In genomic region chr19:40143612-40144011, GRCh38 we compare ENCODE assay signal across 1 cellular context.
TF ChIP-seq lines count a peak whose summit lies in the region.

No MANE protein-coding gene starts in this region.

TF ChIP-seq in GM12878, 131 proteins besides CTCF, POLR2A, EP300 and RAD21 (continued from another document):
- peak; percentile 55; the same call in 1 of the 2 replicates for TF ChIP-seq ATF2 (IDR thresholded peaks at IDR 0.05; ENCODE audit: low read length)
- no peak for TF ChIP-seq NFXL1 (IDR thresholded peaks at IDR 0.05; ENCODE audit: borderline replicate concordance)
- TF ChIP-seq CBFB (IDR thresholded peaks at IDR 0.05; ENCODE audit: low read depth): no peak
- peak; percentile 49; the same call in 1 of the 2 replicates for TF ChIP-seq EED (IDR thresholded peaks at IDR 0.05; ENCODE audit: low read depth)
- TF ChIP-seq TCF3 (IDR thresholded peaks at IDR 0.05; ENCODE audit: borderline replicate concordance, insufficient read depth, low read depth, low read length): peak; percentile 74; the same call in 1 of the 2 replicates
- peak; percentile 74; the same call in 1 of the 2 replicates for TF ChIP-seq TBL1XR1 (IDR thresholded peaks at IDR 0.05; ENCODE audit: low read depth, low read length)
- TF ChIP-seq ZBTB33 (IDR thresholded peaks at IDR 0.05): no peak
- no peak for TF ChIP-seq BMI1 (IDR thresholded peaks at IDR 0.05; ENCODE audit: borderline replicate concordance)
- TF ChIP-seq CREM (IDR thresholded peaks at IDR 0.05; ENCODE audit: low read depth): no peak
- TF ChIP-seq NFYA (IDR thresholded peaks at IDR 0.05; ENCODE audit: borderline replicate concordance, low read depth, low read length): no peak
- no peak for TF ChIP-seq SKIL (IDR thresholded peaks at IDR 0.05; ENCODE audit: low read depth, poor library complexity, severe bottlenecking)
- TF ChIP-seq PBX3 (IDR thresholded peaks at IDR 0.05; ENCODE audit: insufficient replicate concordance, low read depth, low read length): no peak
- no peak for TF ChIP-seq BCL3 (IDR thresholded peaks at IDR 0.05; ENCODE audit: borderline replicate concordance, insufficient read depth, low read depth, low read length, poor library complexity, severe bottlenecking)
- TF ChIP-seq CUX1 (IDR thresholded peaks at IDR 0.05; ENCODE audit: insufficient replicate concordance, low read depth, low read length): no peak
- TF ChIP-seq IRF4 (IDR thresholded peaks at IDR 0.05; ENCODE audit: low read depth, low read length): no peak
- no peak for TF ChIP-seq SMARCA5 (IDR thresholded peaks at IDR 0.05)
- no peak for TF ChIP-seq JUND (IDR thresholded peaks at IDR 0.05; ENCODE audit: low read depth, low read length)
- TF ChIP-seq ATF3 (IDR thresholded peaks at IDR 0.05; ENCODE audit: borderline replicate concordance, extremely low read depth, low read depth, low read length): 0 out of 2 replicates have a peak, but pooled peaks have one; percentile 33
- TF ChIP-seq ZNF217 (IDR thresholded peaks at IDR 0.05): no peak
- TF ChIP-seq DPF2 (IDR thresholded peaks at IDR 0.05): no peak
- no peak for TF ChIP-seq CHD1 (IDR thresholded peaks at IDR 0.05; ENCODE audit: low read depth, low read length)
- no peak for TF ChIP-seq ELK1 (IDR thresholded peaks at IDR 0.05; ENCODE audit: low read depth, low read length)
- TF ChIP-seq SIX5 (IDR thresholded peaks at IDR 0.05; ENCODE audit: low read depth, low read length, severe bottlenecking): no peak
- TF ChIP-seq JUNB (IDR thresholded peaks at IDR 0.05): no peak
- no peak for TF ChIP-seq E2F4 (IDR thresholded peaks at IDR 0.05; ENCODE audit: low read depth, low read length)
- TF ChIP-seq BCLAF1 (IDR thresholded peaks at IDR 0.05): no peak
- TF ChIP-seq PRDM15 (CRISPR knock-in tag; IDR thresholded peaks at IDR 0.05): no peak
- no peak for TF ChIP-seq EZH2 (IDR thresholded peaks at IDR 0.05; ENCODE audit: borderline replicate concordance, control insufficient read depth, low read depth, low read length)
- TF ChIP-seq SP1 (IDR thresholded peaks at IDR 0.05; ENCODE audit: low read depth, low read length): no peak
TF ChIP-seq in GM12878: peak in this region for 22.
